In the genomic region with DNA sequence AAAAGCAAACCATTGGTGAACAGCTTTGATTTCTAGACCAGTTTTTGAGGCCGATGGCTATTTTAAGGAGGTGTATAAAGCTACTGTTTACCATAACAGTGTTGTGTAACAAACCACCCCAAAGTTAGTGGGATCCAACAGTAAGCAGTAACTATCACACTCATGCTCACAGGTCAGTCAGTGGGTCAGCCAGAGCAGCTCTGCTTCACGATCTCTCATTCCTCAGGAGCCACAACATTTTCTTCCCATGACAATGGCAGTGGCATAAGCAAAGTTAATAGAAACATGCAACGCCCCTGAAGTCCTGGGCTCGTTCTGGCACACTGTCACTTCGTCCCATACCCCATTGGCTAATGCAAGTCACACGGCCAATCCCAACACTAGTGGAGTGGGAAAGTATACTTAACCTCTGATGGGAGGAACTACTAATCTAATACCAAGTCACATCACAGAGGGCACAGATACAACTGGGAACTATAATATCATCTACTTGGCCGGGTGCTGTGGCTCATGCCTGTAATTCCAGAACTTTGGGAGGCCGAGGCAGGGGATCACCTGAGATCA, we compare ENCODE assay signal across 32 cellular contexts. TPM values are rescaled to one million over a fixed set of nuclear protein-coding genes. Genes with fewer than 3 reads are reported as not detected.
DNase-seq lines count a peak whose midpoint lies in the region; ATAC-seq, FAIRE-seq and TF ChIP-seq lines count a peak whose summit lies in the region.
"Had no signal": no experiment of that assay in that cellular context is flagged by ENCODE, and none has a peak within 500 bp of the region (broad histone marks: within the 10 kb centered on the region; RNA-seq: fewer than 3 reads in every experiment).

No MANE protein-coding gene starts in this region.

- no peak overlapping the region for H4K91ac ChIP-seq in H9 (ENCODE audit: insufficient read length, low read depth, low read length)

- H2BK20ac ChIP-seq in H9 (ENCODE audit: low read depth, low read length, poor library complexity, severe bottlenecking) = no peak overlapping the region

- DNase-seq in AG10803 (ENCODE audit: low read depth) (peak; percentile 49), HFFc6 (peak; percentile 86), brain microvascular endothelial cell (peak; percentile 56), mesenteric fat pad (ENCODE audit: low spot score) (peak; percentile 35), GM12891 (ENCODE audit: insufficient read length, low spot score) (no peak), NCI-H2227 (lab: John Stamatoyannopoulos, UW; ENCODE audit: unreplicated experiment) (no peak), H9 (no peak), T-helper 17 cell (no peak)
- DNase-seq: activated CD4-positive, alpha-beta T cell treated with anti-CD3 and anti-CD28 coated beads for 48 hours; activated gamma-delta T cell; activated naive CD8-positive, alpha-beta T cell treated with anti-CD3 and anti-CD28 coated beads, Interleukin-2, amount 10 ng/mL, durations not matched to agents 7 days and 5 days; activated T-cell treated with anti-CD3 and anti-CD28 coated beads, Interleukin-2, amount 50 U/mL, for 24 hours; cerebellar nuclear complex; heart right ventricle; NCI-H1092 treated with DMSO at 0.1 percent for 48 hours; NCI-H187 treated with DMSO at 0.1 percent for 48 hours; NCI-H2171 treated with DMSO at 0.1 percent for 48 hours; NCI-H524 treated with DMSO at 0.1 percent for 48 hours; NK-92 treated with Interleukin-12 subunit alpha and Interleukin-12 subunit beta, amount 100 ng/mL, for 24 hours; PC-3; psoas muscle; sigmoid colon had no signal

- H2BK5ac ChIP-seq in H9 (ENCODE audit: insufficient read length, low read length) = no peak overlapping the region

- H3K4me2 ChIP-seq in H9 (ENCODE audit: insufficient read depth, insufficient read length, low read length) = no peak overlapping the region
- H3K4me2 ChIP-seq: BLaER1 treated with 17β-estradiol and CSF1 and Interleukin-3, amounts not matched to agents 10 nM and 100 nM had no signal

- H2AFZ ChIP-seq in H9 (ENCODE audit: low read length) = no peak overlapping the region

- no peaks in the 10 kb centered on the region for H3K9me3 ChIP-seq in H9 (ENCODE audit: control insufficient read depth, low read depth, low read length)
- no peaks in the 10 kb centered on the region for H3K9me3 ChIP-seq in T-helper 17 cell (ENCODE audit: control insufficient read depth, low read length, poor library complexity, severe bottlenecking)
- H3K9me3 ChIP-seq: BLaER1 treated with 17β-estradiol and CSF1 and Interleukin-3, amounts not matched to agents 10 nM and 100 nM; heart right ventricle; psoas muscle; sigmoid colon; thoracic aorta had no signal

- no peaks in the 10 kb centered on the region for H3K23me2 ChIP-seq in H9 (ENCODE audit: insufficient read length, low read depth, low read length, poor library complexity, severe bottlenecking)

- no peak overlapping the region for H3K14ac ChIP-seq in H9 (ENCODE audit: insufficient read depth, low read length)

- H3K9me3 Mint-ChIP-seq in HFFc6 = no peaks in the 10 kb centered on the region
- no peaks in the 10 kb centered on the region; a peak in 1 of 5 replicates for H3K9me3 Mint-ChIP-seq in H9
- H3K9me3 Mint-ChIP-seq: activated naive CD8-positive, alpha-beta T cell treated with anti-CD3 and anti-CD28 coated beads, Interleukin-2, amount 10 ng/mL, durations not matched to agents 7 days and 5 days; activated T-cell treated with anti-CD3 and anti-CD28 coated beads, Interleukin-2, amount 50 U/mL, for 24 hours; memory B cell; stimulated activated naive CD8-positive, alpha-beta T cell treated with anti-CD3 and anti-CD28 coated beads, Interleukin-15, Interleukin-2, amounts not matched to agents 100 ng/mL and 50 ng/mL, for 24 hours had no signal

- no peak for TF ChIP-seq POLR2A in GM12891 (IDR thresholded peaks at IDR 0.05; ENCODE audit: low read depth, low read length)

- H2BK15ac ChIP-seq in H9 (ENCODE audit: low read depth, low read length) = no peak overlapping the region

- no peaks in the 10 kb centered on the region for H4K20me1 ChIP-seq in H9 (ENCODE audit: control insufficient read depth, insufficient read depth, insufficient read length)
- H4K20me1 ChIP-seq: BLaER1 treated with 17β-estradiol and CSF1 and Interleukin-3, amounts not matched to agents 10 nM and 100 nM had no signal

- H3K9ac ChIP-seq in H9 (ENCODE audit: extremely low read depth, insufficient read length, low read length) = no peak overlapping the region
- H3K9ac ChIP-seq: BLaER1 treated with 17β-estradiol and CSF1 and Interleukin-3, amounts not matched to agents 10 nM and 100 nM had no signal

- no peak overlapping the region for H3K56ac ChIP-seq in H9 (ENCODE audit: insufficient read length, low read depth, low read length)

- H3K27ac ChIP-seq in brain microvascular endothelial cell (no peak overlapping the region), H9 (ENCODE audit: insufficient read length, low read depth, low read length) (no peak overlapping the region)
- H3K27ac ChIP-seq: BLaER1 treated with 17β-estradiol and CSF1 and Interleukin-3, amounts not matched to agents 10 nM and 100 nM; heart right ventricle; psoas muscle; sigmoid colon; thoracic aorta; VCaP had no signal

- H2BK120ac ChIP-seq in H9 (ENCODE audit: low read depth, low read length, poor library complexity, severe bottlenecking) = no peak overlapping the region

- no peaks in the 10 kb centered on the region for H3K79me2 ChIP-seq in H9 (ENCODE audit: insufficient read depth, low read length)

- no CpG with 5 or more reads among the region's 8 CpGs for WGBS in H9 (ENCODE audit: extremely low coverage, insufficient read length, low lambda C conversion rate)

- H3K4me3 Mint-ChIP-seq in HFFc6 (no peak overlapping the region; the same call in 1 of the 2 replicates), H9 (no peak overlapping the region), T-helper 17 cell (no peak overlapping the region)
- H3K4me3 Mint-ChIP-seq: activated naive CD8-positive, alpha-beta T cell treated with anti-CD3 and anti-CD28 coated beads, Interleukin-2, amount 10 ng/mL, durations not matched to agents 7 days and 5 days; activated T-cell treated with anti-CD3 and anti-CD28 coated beads, Interleukin-2, amount 50 U/mL, for 24 hours; memory B cell; stimulated activated naive CD8-positive, alpha-beta T cell treated with anti-CD3 and anti-CD28 coated beads, Interleukin-15, Interleukin-2, amounts not matched to agents 100 ng/mL and 50 ng/mL, for 24 hours had no signal

- TF ChIP-seq CTCF in AG10803 (conservative IDR thresholded peaks at IDR 0.05; ENCODE audit: low read length) = no peak
- no peak for TF ChIP-seq CTCF in HFFc6 (IDR thresholded peaks at IDR 0.05)
- TF ChIP-seq CTCF in brain microvascular endothelial cell (IDR thresholded peaks at IDR 0.05; ENCODE audit: low read depth, low read length, missing control alignments) = no peak
- no peak for TF ChIP-seq CTCF in H9 (conservative IDR thresholded peaks at IDR 0.05)

- H3K36me3 ChIP-seq in brain microvascular endothelial cell (replicated peaks) = no peaks in the 10 kb centered on the region
- H3K36me3 ChIP-seq: BLaER1 treated with 17β-estradiol and CSF1 and Interleukin-3, amounts not matched to agents 10 nM and 100 nM; heart right ventricle; sigmoid colon; thoracic aorta had no signal

- in situ Hi-C loops in brain microvascular endothelial cell (cut with HindIII; ENCODE audit: low pct_ligation_motif_present, low sequenced_read_pairs) = no loop called here

- H3K79me1 ChIP-seq in H9 (ENCODE audit: insufficient read depth, low read depth, low read length, poor library complexity, severe bottlenecking) = no peaks in the 10 kb centered on the region

- no peak overlapping the region for H4K5ac ChIP-seq in H9 (ENCODE audit: insufficient read length, low read depth, low read length)

- H3K4me3 ChIP-seq in AG10803 (ENCODE audit: low read length) = no peak overlapping the region
- no peak overlapping the region for H3K4me3 ChIP-seq in brain microvascular endothelial cell (ENCODE audit: low read depth, low read length)
- H3K4me3 ChIP-seq: BLaER1 treated with 17β-estradiol and CSF1 and Interleukin-3, amounts not matched to agents 10 nM and 100 nM; heart right ventricle; psoas muscle; sigmoid colon; thoracic aorta had no signal

- H3K27ac Mint-ChIP-seq in HFFc6 (peak overlapping the region; percentile 72; the same call in 1 of the 2 replicates), H9 (no peak overlapping the region), T-helper 17 cell (no peak overlapping the region)
- H3K27ac Mint-ChIP-seq: activated naive CD8-positive, alpha-beta T cell treated with anti-CD3 and anti-CD28 coated beads, Interleukin-2, amount 10 ng/mL, durations not matched to agents 7 days and 5 days; activated T-cell treated with anti-CD3 and anti-CD28 coated beads, Interleukin-2, amount 50 U/mL, for 24 hours; memory B cell; stimulated activated naive CD8-positive, alpha-beta T cell treated with anti-CD3 and anti-CD28 coated beads, Interleukin-15, Interleukin-2, amounts not matched to agents 100 ng/mL and 50 ng/mL, for 24 hours had no signal

- no peak for ATAC-seq in T-helper 17 cell
- ATAC-seq: heart right ventricle, PC-3, psoas muscle, Right ventricle myocardium inferior had no signal

- no peak overlapping the region for H2AK5ac ChIP-seq in H9 (ENCODE audit: insufficient read length, low read length)

- H4K8ac ChIP-seq in H9 (replicated peaks; ENCODE audit: insufficient read length, low read depth, low read length) = no peak overlapping the region

- H3T11ph ChIP-seq in H9 (ENCODE audit: low read length) = no peak overlapping the region

- no peak overlapping the region for H3K4ac ChIP-seq in H9 (ENCODE audit: low read depth, low read length)

- no peak overlapping the region for H3K23ac ChIP-seq in H9 (ENCODE audit: insufficient read length, low read depth, low read length)

- H3K27me3 Mint-ChIP-seq in HFFc6 (ENCODE audit: insufficient read depth) (no peaks in the 10 kb centered on the region; the same call in 1 of the 2 replicates), H9 (ENCODE audit: low read depth) (no peaks in the 10 kb centered on the region), T-helper 17 cell (peaks cover 11% of the 10 kb centered on the region)

- no peak for FAIRE-seq in GM12891 (lab: Jason Lieb, UNC)
- FAIRE-seq: A204.1, endothelial cell of umbilical vein had no signal

- no peaks in the 10 kb centered on the region for H3K36me3 Mint-ChIP-seq in HFFc6 (ENCODE audit: low read depth)
- no peaks in the 10 kb centered on the region; a peak in 1 of 7 replicates for H3K36me3 Mint-ChIP-seq in H9 (ENCODE audit: insufficient read depth in 1 of 3, low read depth in 3 of 3)
- H3K36me3 Mint-ChIP-seq in T-helper 17 cell (ENCODE audit: low read depth) = no peaks in the 10 kb centered on the region
- H3K36me3 Mint-ChIP-seq: activated naive CD8-positive, alpha-beta T cell treated with anti-CD3 and anti-CD28 coated beads, Interleukin-2, amount 10 ng/mL, durations not matched to agents 7 days and 5 days; memory B cell had no signal

- H3K4me1 Mint-ChIP-seq in HFFc6 (ENCODE audit: low read depth) (peaks cover 78% of the 10 kb centered on the region), H9 (peaks cover 29 to 34% of the 10 kb centered on the region in 2 experiments), T-helper 17 cell (peaks cover 3% of the 10 kb centered on the region)
- H3K4me1 Mint-ChIP-seq: memory B cell had no signal

- H3K27me3 ChIP-seq in brain microvascular endothelial cell (replicated peaks) (no peaks in the 10 kb centered on the region), H9 (ENCODE audit: insufficient read depth, low read length) (no peaks in the 10 kb centered on the region)
- H3K27me3 ChIP-seq: BLaER1 treated with 17β-estradiol and CSF1 and Interleukin-3, amounts not matched to agents 10 nM and 100 nM had no signal

- H3K18ac ChIP-seq in H9 (ENCODE audit: insufficient read length, low read depth, low read length) = no peak overlapping the region

- peaks cover 8% of the 10 kb centered on the region; the same call in 1 of the 2 replicates for H3K4me1 ChIP-seq in H9 (ENCODE audit: insufficient read depth, low read length)
- H3K4me1 ChIP-seq: heart right ventricle, psoas muscle, sigmoid colon had no signal

- no peak overlapping the region for H2BK12ac ChIP-seq in H9 (ENCODE audit: insufficient read length, low read depth, low read length)

RNA-seq across cellular contexts. Expression of gene B4GALNT2, which starts 28.0 kb away (rescaled TPM):
- not detected for total RNA-seq in HFFc6 (2021; fragmentation: NEBNext Ultra II Directional; extraction: Animal tissue kit (Norgen Biotek cat#: 25700))
- total RNA-seq in mesenteric fat pad (not detected), H9 (2021) (not detected in 2 replicates), T-helper 17 cell (under 1 TPM; 0.15 to 0.18 TPM)
- not detected for polyA plus RNA-seq in GM12891 (2012; ENCODE audit: low read depth, missing spikeins)
- total RNA-seq: activated CD8-positive, alpha-beta memory T cell treated with anti-CD3 and anti-CD28 coated beads for 36 hours; activated naive CD8-positive, alpha-beta T cell treated with anti-CD3 and anti-CD28 coated beads, Interleukin-2, amount 10 ng/mL, durations not matched to agents 7 days and 5 days; Right ventricle myocardium inferior; sigmoid colon; T-helper 2 cell treated with Interferon-gamma antibody and Interleukin-4, amounts not matched to agents 100 ng/mL and 5 ng/mL, for 36 hours; thoracic aorta had no signal
- polyA plus RNA-seq: endothelial cell of umbilical vein, heart right ventricle had no signal

Comparison
In these comparisons a context has a peak if more than half of its experiments do, and no peak if none do; other contexts are left out.
1. DNase-seq: peak in AG10803 (single experiment), HFFc6 (single experiment), brain microvascular endothelial cell (single experiment) and mesenteric fat pad (single experiment); none in GM12891 (single experiment), NCI-H2227 (single experiment), H9 (single experiment) and T-helper 17 cell (0 of 3).